12 cellular contexts compared by ENCODE assay signal in genomic region chr2:210421916-210422315, GRCh38. TPM values are rescaled to one million over a fixed set of nuclear protein-coding genes. Genes with fewer than 3 reads are reported as not detected.
DNase-seq lines count a peak whose midpoint lies in the region; ATAC-seq and TF ChIP-seq lines count a peak whose summit lies in the region.
"Had no signal": no experiment of that assay in that cellular context is flagged by ENCODE, and none has a peak within 500 bp of the region (broad histone marks: within the 10 kb centered on the region; RNA-seq: fewer than 3 reads in every experiment).

No MANE protein-coding gene starts in this region.

- H4K20me1 ChIP-seq in DND-41 (ENCODE audit: insufficient read depth, low read length): no peaks in the 10 kb centered on the region

- H3K4me1 Mint-ChIP-seq in glutamatergic neuron (ENCODE audit: low read depth, unreplicated experiment): peaks cover 2% of the 10 kb centered on the region
- H3K4me1 Mint-ChIP-seq: neural crest cell; stimulated activated memory B cell treated with anti-CD40 and anti-IgM and Interleukin-4, amounts not matched to agents 10 μg/mL and 1 μg/mL and 100 μg/mL, for 72 hours had no signal

- in situ Hi-C loops in astrocyte of the cerebellum (cut with HindIII; ENCODE audit: low sequenced_read_pairs): no loop called here

- no peak overlapping the region for H2BK5ac ChIP-seq in mesenchymal stem cell (ENCODE audit: low read depth, low read length, poor library complexity, severe bottlenecking)

- peaks cover 2% of the 10 kb centered on the region for H3K36me3 Mint-ChIP-seq in glutamatergic neuron (ENCODE audit: unreplicated experiment)

- H3K14ac ChIP-seq in mesenchymal stem cell (ENCODE audit: low read length in 2 of 2): no peak overlapping the region

- no peak overlapping the region for H4K91ac ChIP-seq in mesenchymal stem cell (ENCODE audit: low read length)

- H2AFZ ChIP-seq in DND-41 (ENCODE audit: low read depth, low read length) (no peak overlapping the region), mesenchymal stem cell (ENCODE audit: low read depth, low read length) (no peak overlapping the region)

- H3K79me1 ChIP-seq in mesenchymal stem cell (replicated peaks; ENCODE audit: low read length, poor library complexity, severe bottlenecking): no peaks in the 10 kb centered on the region

- TF ChIP-seq POLR2A in vagina (IDR thresholded peaks at IDR 0.05): no peak

- H3K4ac ChIP-seq in mesenchymal stem cell (ENCODE audit: low read depth in 1 of 2, low read length in 2 of 2): no peak overlapping the region

- no peak overlapping the region for H3K27ac Mint-ChIP-seq in glutamatergic neuron (ENCODE audit: unreplicated experiment)
- H3K27ac Mint-ChIP-seq: stimulated activated memory B cell treated with anti-CD40 and anti-IgM and Interleukin-4, amounts not matched to agents 10 μg/mL and 1 μg/mL and 100 μg/mL, for 72 hours had no signal

- no peak for TF ChIP-seq CTCF in DND-41 (IDR thresholded peaks at IDR 0.05; ENCODE audit: borderline replicate concordance, extremely low read depth, low read length, poor library complexity, severe bottlenecking)
- no peak for TF ChIP-seq CTCF in astrocyte of the cerebellum (IDR thresholded peaks at IDR 0.05; ENCODE audit: low read depth, low read length, missing control alignments)
- no peak for TF ChIP-seq CTCF in vagina (IDR thresholded peaks at IDR 0.05)
- TF ChIP-seq CTCF in glutamatergic neuron (IDR thresholded peaks at IDR 0.05; ENCODE audit: partially characterized antibody, unreplicated experiment): no peak

- H3K23ac ChIP-seq in mesenchymal stem cell (ENCODE audit: low read length in 2 of 2): no peak overlapping the region

- no peaks in the 10 kb centered on the region for H3K27me3 ChIP-seq in DND-41 (ENCODE audit: insufficient read depth, low read length, poor library complexity)
- H3K27me3 ChIP-seq in mesenchymal stem cell (ENCODE audit: control insufficient read depth in 1 of 2, insufficient read depth in 1 of 2, low read length in 2 of 2): no peaks in the 10 kb centered on the region
- no peaks in the 10 kb centered on the region for H3K27me3 ChIP-seq in vagina
- H3K27me3 ChIP-seq: ascending aorta had no signal

- H2BK15ac ChIP-seq in mesenchymal stem cell (ENCODE audit: low read depth, poor library complexity, severe bottlenecking): no peak overlapping the region

- WGBS in mesenchymal stem cell: 23% methylated on average over 3 of the region's 3 CpGs

- no peak overlapping the region for H2AK5ac ChIP-seq in mesenchymal stem cell (ENCODE audit: low read length, severe bottlenecking)

- H3K27me3 Mint-ChIP-seq in glutamatergic neuron (ENCODE audit: unreplicated experiment): peaks cover 3% of the 10 kb centered on the region

- intact Hi-C loops in vagina (cut with DNase I): no loop called here

- H3K4me3 Mint-ChIP-seq in glutamatergic neuron (ENCODE audit: unreplicated experiment): no peak overlapping the region
- H3K4me3 Mint-ChIP-seq: neural crest cell; stimulated activated memory B cell treated with anti-CD40 and anti-IgM and Interleukin-4, amounts not matched to agents 10 μg/mL and 1 μg/mL and 100 μg/mL, for 72 hours had no signal

- ATAC-seq in DND-41 (ENCODE audit: insufficient read depth, low read depth): 0 out of 3 replicates have a peak, but pooled peaks have one; percentile 29
- no peak for ATAC-seq in HG03175 (IDR thresholded peaks at IDR 0.05; ENCODE audit: unreplicated experiment)
- ATAC-seq: stimulated activated memory B cell treated with anti-CD40 and anti-IgM and Interleukin-4, amounts not matched to agents 10 μg/mL and 1 μg/mL and 100 μg/mL, for 72 hours had no signal

- H4K8ac ChIP-seq in mesenchymal stem cell (ENCODE audit: low read length): no peak overlapping the region

- no peak for DNase-seq in DND-41
- DNase-seq in LHCN-M2 (ENCODE audit: low read depth): peak; percentile 84
- DNase-seq in astrocyte of the cerebellum (ENCODE audit: low read depth): peak; percentile 79
- peak; percentile 55 for DNase-seq in mesenchymal stem cell
- DNase-seq in stimulated activated CD4-positive, alpha-beta T cell treated with anti-CD3 and anti-CD28 coated beads, Interleukin-12 subunit alpha, Interleukin-12 subunit beta, amount 100 ng/mL, for 4 hours: no peak
- DNase-seq in vagina (ENCODE audit: extremely low spot score in 2 of 2): no peak
- no peak for DNase-seq in glutamatergic neuron
- DNase-seq: DMS153 had no signal

- H3K9ac ChIP-seq in DND-41 (ENCODE audit: low read depth, low read length) (no peak overlapping the region), mesenchymal stem cell (ENCODE audit: low read length) (no peak overlapping the region)

- H3K4me3 ChIP-seq in DND-41 (ENCODE audit: low read depth in 1 of 2, low read length in 2 of 2) (no peak overlapping the region), astrocyte of the cerebellum (ENCODE audit: low read depth, low read length) (no peak overlapping the region), mesenchymal stem cell (ENCODE audit: insufficient read depth in 1 of 2, low read depth in 1 of 2, low read length in 2 of 2) (no peak overlapping the region), vagina (no peak overlapping the region)
- H3K4me3 ChIP-seq: ascending aorta had no signal

- H2BK12ac ChIP-seq in mesenchymal stem cell (ENCODE audit: low read length in 2 of 2): no peak overlapping the region

- H3K9me3 ChIP-seq in DND-41 (ENCODE audit: insufficient read depth, low read length, severe bottlenecking): peaks cover 3% of the 10 kb centered on the region
- peaks cover 3% of the 10 kb centered on the region for H3K9me3 ChIP-seq in mesenchymal stem cell (ENCODE audit: control insufficient read depth, low read length)
- no peaks in the 10 kb centered on the region for H3K9me3 ChIP-seq in vagina

- H2BK120ac ChIP-seq in mesenchymal stem cell (ENCODE audit: low read depth, low read length): no peak overlapping the region

- H3K9me3 Mint-ChIP-seq in glutamatergic neuron (ENCODE audit: unreplicated experiment): no peaks in the 10 kb centered on the region

- H3K27ac ChIP-seq in DND-41 (ENCODE audit: low read length) (no peak overlapping the region), mesenchymal stem cell (ENCODE audit: low read length, poor library complexity, severe bottlenecking) (peak overlapping the region; percentile 82), vagina (no peak overlapping the region)
- H3K27ac ChIP-seq: ascending aorta had no signal

- no peaks in the 10 kb centered on the region for H3K4me1 ChIP-seq in DND-41 (ENCODE audit: insufficient read depth, low read length)
- peaks cover 2% of the 10 kb centered on the region for H3K4me1 ChIP-seq in mesenchymal stem cell (ENCODE audit: control insufficient read depth, insufficient read depth, low read depth, low read length)
- no peaks in the 10 kb centered on the region for H3K4me1 ChIP-seq in vagina
- H3K4me1 ChIP-seq: ascending aorta had no signal

- no peaks in the 10 kb centered on the region for H3K79me2 ChIP-seq in DND-41 (ENCODE audit: insufficient read depth, low read length)

- H3K4me2 ChIP-seq in DND-41 (ENCODE audit: insufficient read depth, low read length) (no peak overlapping the region), mesenchymal stem cell (ENCODE audit: low read length, poor library complexity, severe bottlenecking) (peak overlapping the region; percentile 27)

- H3K18ac ChIP-seq in mesenchymal stem cell (ENCODE audit: low read depth in 1 of 2, low read length in 2 of 2): no peak overlapping the region

- H3K36me3 ChIP-seq in DND-41 (ENCODE audit: insufficient read depth, low read length) (no peaks in the 10 kb centered on the region), mesenchymal stem cell (ENCODE audit: control insufficient read depth in 1 of 2, insufficient read depth in 2 of 2, low read depth in 1 of 2, low read length in 2 of 2) (no peaks in the 10 kb centered on the region), vagina (no peaks in the 10 kb centered on the region)
- H3K36me3 ChIP-seq: ascending aorta had no signal

RNA-seq across cellular contexts. Expression of gene LANCL1, which starts 54.6 kb away (rescaled TPM):
- 41.8 and 53.8 TPM in 2 replicates for total RNA-seq in LHCN-M2 (2014; rRNA removed)
- polyA plus RNA-seq in LHCN-M2 (2012): 15.8 TPM
- polyA plus RNA-seq in mesenchymal stem cell (2013, experiment 1 of 2): 29.4 TPM
- 27.7 TPM for polyA plus RNA-seq in mesenchymal stem cell (2013, experiment 2 of 2)
- total RNA-seq in vagina: 29.2 TPM
- total RNA-seq in glutamatergic neuron (ENCODE audit: unreplicated experiment): 72.4 TPM

Comparison
In these comparisons a context has a peak if more than half of its experiments do, and no peak if none do; other contexts are left out.
1. DNase-seq: peak in LHCN-M2 (single experiment), astrocyte of the cerebellum (single experiment) and mesenchymal stem cell (single experiment); none in DND-41 (single experiment), stimulated activated CD4-positive, alpha-beta T cell treated with anti-CD3 and anti-CD28 coated beads, Interleukin-12 subunit alpha, Interleukin-12 subunit beta, amount 100 ng/mL, for 4 hours (single experiment), vagina (0 of 2) and glutamatergic neuron (single experiment).